ENCODE assay signal across 12 cellular contexts in the genomic region with DNA sequence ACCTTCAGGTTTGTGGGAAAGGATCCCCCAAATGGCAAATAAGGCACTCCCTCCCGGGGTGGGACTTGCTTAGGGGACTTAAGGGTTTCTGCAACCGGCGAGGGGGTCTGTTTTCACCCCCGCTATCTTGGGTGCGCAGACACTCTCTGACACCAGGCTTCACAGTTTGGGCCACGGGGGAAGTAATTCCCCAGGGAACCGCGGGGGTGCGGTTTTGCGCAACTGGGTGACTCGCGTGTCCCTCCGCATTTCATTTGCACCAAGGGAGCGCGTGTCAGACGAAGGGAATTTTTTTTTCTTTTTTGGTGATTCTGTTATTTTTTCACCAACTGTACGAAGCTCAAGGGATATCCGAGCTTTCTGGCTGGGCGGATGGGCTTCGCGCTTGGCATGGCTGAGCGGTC. TPM values are rescaled to one million over a fixed set of nuclear protein-coding genes. Genes with fewer than 3 reads are reported as not detected.
DNase-seq lines count a peak whose midpoint lies in the region; ATAC-seq and FAIRE-seq lines count a peak whose summit lies in the region.
"Had no signal": no experiment of that assay in that cellular context is flagged by ENCODE, and none has a peak within 500 bp of the region (broad histone marks: within the 10 kb centered on the region; RNA-seq: fewer than 3 reads in every experiment).

No MANE protein-coding gene starts in this region.

- ATAC-seq in stimulated activated naive B cell treated with anti-CD40 and anti-IgM and Interleukin-4, amounts not matched to agents 10 μg/mL and 1 μg/mL and 100 μg/mL, for 72 hours (replicated peaks): no peak
- ATAC-seq in HG02798 (IDR thresholded peaks at IDR 0.05; ENCODE audit: poor library complexity, unreplicated experiment): no peak
- ATAC-seq: mucosa of descending colon had no signal

- H3K9me3 ChIP-seq in SK-N-MC (ENCODE audit: low read depth, low read length): no peaks in the 10 kb centered on the region
- H3K9me3 ChIP-seq: mucosa of descending colon had no signal

- peak overlapping the region; percentile 96 for H3K4me3 ChIP-seq in SK-N-MC
- H3K4me3 ChIP-seq: mucosa of descending colon had no signal

- H3K4me3 Mint-ChIP-seq in activated T-cell treated with anti-CD3 and anti-CD28 coated beads, Interleukin-2, amount 50 U/mL, for 24 hours: peak overlapping the region; percentile 27
- peak overlapping the region; percentile 9 to 56 (median 29) for H3K4me3 Mint-ChIP-seq in immature natural killer cell
- peak overlapping the region; percentile 27 to 64 for H3K4me3 Mint-ChIP-seq in stimulated activated naive B cell treated with anti-CD40 and anti-IgM and Interleukin-4, amounts not matched to agents 10 μg/mL and 1 μg/mL and 100 μg/mL, for 72 hours

- H3K27me3 Mint-ChIP-seq in activated T-cell treated with anti-CD3 and anti-CD28 coated beads, Interleukin-2, amount 50 U/mL, for 24 hours: peaks cover 88% of the 10 kb centered on the region
- peaks cover 7 to 19% (median 17%) of the 10 kb centered on the region in 3 donors for H3K27me3 Mint-ChIP-seq in immature natural killer cell (ENCODE audit: low read depth in 3 of 3)
- peaks cover 69 to 82% of the 10 kb centered on the region in 2 donors for H3K27me3 Mint-ChIP-seq in stimulated activated naive B cell treated with anti-CD40 and anti-IgM and Interleukin-4, amounts not matched to agents 10 μg/mL and 1 μg/mL and 100 μg/mL, for 72 hours

- H3K36me3 ChIP-seq in SK-N-MC (ENCODE audit: insufficient read depth, low read length): no peaks in the 10 kb centered on the region

- H3K9me3 Mint-ChIP-seq in activated T-cell treated with anti-CD3 and anti-CD28 coated beads, Interleukin-2, amount 50 U/mL, for 24 hours: no peaks in the 10 kb centered on the region
- H3K9me3 Mint-ChIP-seq in immature natural killer cell: no peaks in the 10 kb centered on the region
- no peaks in the 10 kb centered on the region for H3K9me3 Mint-ChIP-seq in stimulated activated naive B cell treated with anti-CD40 and anti-IgM and Interleukin-4, amounts not matched to agents 10 μg/mL and 1 μg/mL and 100 μg/mL, for 72 hours

- DNase-seq in activated T-cell treated with anti-CD3 and anti-CD28 coated beads, Interleukin-2, amount 50 U/mL, for 24 hours: peak; percentile 33
- DNase-seq in activated T-cell treated with anti-CD3 and anti-CD28 coated beads for 4 hours (no peak), SK-N-MC (ENCODE audit: low read depth, low spot score) (no peak), immature natural killer cell (no peak), ecto neural progenitor cell (ENCODE audit: low spot score) (no peak), GM19239 (ENCODE audit: insufficient read length, low spot score) (no peak)
- no peak for DNase-seq in stimulated activated naive B cell treated with anti-CD40 and anti-IgM and Interleukin-4, amounts not matched to agents 10 μg/mL and 1 μg/mL and 100 μg/mL, for 72 hours
- DNase-seq: NCI-H510A treated with DMSO at 0.1 percent for 48 hours had no signal

- no peaks in the 10 kb centered on the region for H3K36me3 Mint-ChIP-seq in activated T-cell treated with anti-CD3 and anti-CD28 coated beads, Interleukin-2, amount 50 U/mL, for 24 hours (ENCODE audit: low read depth)
- no peaks in the 10 kb centered on the region for H3K36me3 Mint-ChIP-seq in immature natural killer cell
- no peaks in the 10 kb centered on the region for H3K36me3 Mint-ChIP-seq in stimulated activated naive B cell treated with anti-CD40 and anti-IgM and Interleukin-4, amounts not matched to agents 10 μg/mL and 1 μg/mL and 100 μg/mL, for 72 hours

- H3K27ac Mint-ChIP-seq in activated T-cell treated with anti-CD3 and anti-CD28 coated beads, Interleukin-2, amount 50 U/mL, for 24 hours: no peak overlapping the region
- H3K27ac Mint-ChIP-seq in immature natural killer cell: no peak overlapping the region
- H3K27ac Mint-ChIP-seq in stimulated activated naive B cell treated with anti-CD40 and anti-IgM and Interleukin-4, amounts not matched to agents 10 μg/mL and 1 μg/mL and 100 μg/mL, for 72 hours: no peak overlapping the region

- H3K4me1 Mint-ChIP-seq in activated T-cell treated with anti-CD3 and anti-CD28 coated beads, Interleukin-2, amount 50 U/mL, for 24 hours (ENCODE audit: low read depth): peaks cover 17% of the 10 kb centered on the region
- H3K4me1 Mint-ChIP-seq in immature natural killer cell: peaks cover 9 to 13% of the 10 kb centered on the region in 2 donors
- peaks cover 11 to 28% of the 10 kb centered on the region in 2 donors for H3K4me1 Mint-ChIP-seq in stimulated activated naive B cell treated with anti-CD40 and anti-IgM and Interleukin-4, amounts not matched to agents 10 μg/mL and 1 μg/mL and 100 μg/mL, for 72 hours

- no peak for FAIRE-seq in GM19239 (lab: Jason Lieb, UNC)
- FAIRE-seq: HTR-8/SVneo, TTC549 had no signal

- H3K27ac ChIP-seq in SK-N-MC: no peak overlapping the region

- H3K9ac ChIP-seq in SK-N-MC (ENCODE audit: insufficient read length): no peak overlapping the region

RNA-seq across cellular contexts. Expression of gene GRM8, which starts 1.7 kb away (rescaled TPM):
- not detected for polyA plus RNA-seq in immature natural killer cell
